In the genomic region with DNA sequence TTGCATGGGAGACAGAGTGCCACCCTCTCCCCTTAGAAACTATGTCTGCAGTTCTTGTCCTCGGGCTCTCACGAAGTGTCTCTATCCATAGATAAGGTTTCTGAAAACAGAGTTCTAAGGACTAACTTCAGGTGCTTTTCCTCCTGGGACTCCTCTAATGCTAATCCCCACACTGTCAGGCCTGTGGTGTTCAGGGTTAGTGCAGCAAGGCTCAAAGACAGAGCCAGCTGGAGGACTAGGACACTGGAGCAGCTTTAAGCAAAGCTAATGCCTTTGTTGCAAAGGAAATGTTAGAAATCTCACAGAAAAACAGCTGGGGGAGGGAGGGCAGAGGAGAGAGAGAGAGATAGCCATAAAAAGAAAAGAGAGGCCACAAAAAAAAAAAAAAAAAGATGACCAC, we compare ENCODE assay signal across 24 cellular contexts.
"Had no signal": no experiment of that assay in that cellular context is flagged by ENCODE, and none has a peak within 500 bp of the region (broad histone marks: within the 10 kb centered on the region; RNA-seq: fewer than 3 reads in every experiment).

No MANE protein-coding gene starts in this region.

- DNase-seq: activated CD4-positive, alpha-beta T cell treated with anti-CD3 and anti-CD28 coated beads for 36 hours; activated CD8-positive, alpha-beta memory T cell treated with anti-CD3 and anti-CD28 coated beads, Interleukin-2, amount 50 U/mL, for 4 hours; activated CD8-positive, alpha-beta T cell treated with anti-CD3 and anti-CD28 coated beads for 36 hours; activated gamma-delta T cell treated with Interleukin-2 at 50 U/mL for 16 hours; activated naive CD4-positive, alpha-beta T cell treated with anti-CD3 and anti-CD28 coated beads, Interleukin-2, amount 50 U/mL, for 16 hours; activated naive CD8-positive, alpha-beta T cell treated with anti-CD3 and anti-CD28 coated beads, Interleukin-2, amount 10 ng/mL, durations not matched to agents 7 days and 5 days; activated T-cell treated with anti-CD3 and anti-CD28 coated beads, Interleukin-2, amount 50 U/mL, for 72 hours; adrenal gland; aorta; Karpas-422; MM.1S; NCI-H1105 treated with DMSO at 0.1 percent for 48 hours; NCI-H1436 treated with DMSO at 0.1 percent for 48 hours; NCI-H187; NCI-H2081; NCI-H446; NCI-H526; NCI-H774; SIG-M5; T-helper 17 cell; T-helper 9 cell had no signal

- H3K4me1 Mint-ChIP-seq: activated naive CD8-positive, alpha-beta T cell treated with anti-CD3 and anti-CD28 coated beads, Interleukin-2, amount 10 ng/mL, durations not matched to agents 7 days and 5 days; central memory CD8-positive, alpha-beta T cell had no signal

- H3K36me3 ChIP-seq: adrenal gland had no signal

- H3K4me3 ChIP-seq: adrenal gland, K562 had no signal

- H3K4me3 Mint-ChIP-seq: activated CD4-positive, alpha-beta T cell treated with anti-CD3 and anti-CD28 coated beads for 36 hours; activated CD8-positive, alpha-beta T cell treated with anti-CD3 and anti-CD28 coated beads for 36 hours; activated naive CD8-positive, alpha-beta T cell treated with anti-CD3 and anti-CD28 coated beads, Interleukin-2, amount 10 ng/mL, durations not matched to agents 7 days and 5 days; activated T-cell treated with anti-CD3 and anti-CD28 coated beads, Interleukin-2, amount 50 U/mL, for 72 hours; central memory CD8-positive, alpha-beta T cell; T-helper 17 cell had no signal

- H3K9me3 Mint-ChIP-seq: activated CD8-positive, alpha-beta T cell treated with anti-CD3 and anti-CD28 coated beads for 36 hours; activated T-helper 2 cell treated with anti-CD3 and anti-CD28 coated beads, Interferon-gamma antibody, Interleukin-2, Interleukin-4, amounts not matched to agents 10 μg/mL and 5 μg/mL and 100 μg/mL, durations not matched to agents 14 hours and 24 hours and 36 hours had no signal

- H3K36me3 Mint-ChIP-seq: activated naive CD8-positive, alpha-beta T cell treated with anti-CD3 and anti-CD28 coated beads, Interleukin-2, amount 10 ng/mL, durations not matched to agents 7 days and 5 days had no signal

- H3K4me1 ChIP-seq: adrenal gland had no signal

- H3K27ac Mint-ChIP-seq: activated CD4-positive, alpha-beta T cell treated with anti-CD3 and anti-CD28 coated beads for 36 hours; activated CD8-positive, alpha-beta T cell treated with anti-CD3 and anti-CD28 coated beads for 36 hours; activated naive CD8-positive, alpha-beta T cell treated with anti-CD3 and anti-CD28 coated beads, Interleukin-2, amount 10 ng/mL, durations not matched to agents 7 days and 5 days; activated T-cell treated with anti-CD3 and anti-CD28 coated beads, Interleukin-2, amount 50 U/mL, for 72 hours; activated T-helper 2 cell treated with anti-CD3 and anti-CD28 coated beads, Interferon-gamma antibody, Interleukin-2, Interleukin-4, amounts not matched to agents 10 μg/mL and 5 μg/mL and 100 μg/mL, durations not matched to agents 14 hours and 24 hours and 36 hours; T-helper 17 cell had no signal

- H3K27me3 Mint-ChIP-seq: activated CD8-positive, alpha-beta T cell treated with anti-CD3 and anti-CD28 coated beads for 36 hours; activated naive CD8-positive, alpha-beta T cell treated with anti-CD3 and anti-CD28 coated beads, Interleukin-2, amount 10 ng/mL, durations not matched to agents 7 days and 5 days; central memory CD8-positive, alpha-beta T cell; T-helper 17 cell had no signal

- H3K27me3 ChIP-seq: adrenal gland had no signal

- H3K27ac ChIP-seq: adrenal gland had no signal

- ATAC-seq: activated CD4-positive, alpha-beta T cell treated with anti-CD3 and anti-CD28 coated beads for 36 hours; activated CD8-positive, alpha-beta T cell treated with anti-CD3 and anti-CD28 coated beads for 36 hours; activated T-cell treated with anti-CD3 and anti-CD28 coated beads, Interleukin-2, amount 50 U/mL, for 72 hours; K562; T-helper 17 cell had no signal
